In the genomic region with DNA sequence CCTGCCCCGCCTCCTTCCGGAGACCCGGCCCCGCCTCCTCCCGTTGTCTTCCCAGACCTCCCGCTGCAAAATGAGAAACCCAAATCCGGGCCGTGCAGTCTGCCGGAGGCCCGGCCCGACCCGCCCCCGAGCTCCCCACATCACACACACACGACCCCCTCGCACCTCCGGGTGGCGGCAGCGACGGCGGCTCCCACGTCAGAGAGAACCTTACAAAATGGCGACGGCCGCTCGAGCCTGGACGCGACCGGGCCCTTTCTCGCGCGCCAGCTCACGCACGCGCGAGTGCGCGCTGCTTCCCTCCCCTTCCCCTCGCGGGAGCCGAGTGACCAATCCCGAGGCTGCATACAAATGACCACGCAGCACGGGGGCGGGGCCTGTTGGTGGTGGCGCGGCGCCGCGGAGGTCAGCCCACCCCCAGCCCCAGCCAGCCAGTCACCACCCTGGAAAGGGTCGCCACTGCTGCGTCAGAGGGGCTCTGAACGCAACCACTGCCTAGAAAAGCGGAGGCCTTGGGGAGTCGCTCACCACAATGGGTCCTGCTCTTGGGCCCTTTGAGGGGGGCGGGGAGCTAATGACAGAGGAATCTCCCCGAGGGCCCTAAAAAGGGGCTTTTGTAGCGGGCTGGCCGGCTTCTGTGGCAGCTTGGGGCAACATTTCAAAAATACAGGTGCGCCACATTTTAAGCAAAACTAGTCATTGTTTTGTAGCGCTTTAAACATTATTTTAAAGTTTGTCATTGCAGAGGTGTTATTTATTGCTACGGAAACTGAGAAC, we compare ENCODE assay signal across 8 cellular contexts. TPM values are rescaled to one million over a fixed set of nuclear protein-coding genes. Genes with fewer than 3 reads are reported as not detected.
DNase-seq lines count a peak whose midpoint lies in the region; ATAC-seq and TF ChIP-seq lines count a peak whose summit lies in the region.

A gene with protein sequence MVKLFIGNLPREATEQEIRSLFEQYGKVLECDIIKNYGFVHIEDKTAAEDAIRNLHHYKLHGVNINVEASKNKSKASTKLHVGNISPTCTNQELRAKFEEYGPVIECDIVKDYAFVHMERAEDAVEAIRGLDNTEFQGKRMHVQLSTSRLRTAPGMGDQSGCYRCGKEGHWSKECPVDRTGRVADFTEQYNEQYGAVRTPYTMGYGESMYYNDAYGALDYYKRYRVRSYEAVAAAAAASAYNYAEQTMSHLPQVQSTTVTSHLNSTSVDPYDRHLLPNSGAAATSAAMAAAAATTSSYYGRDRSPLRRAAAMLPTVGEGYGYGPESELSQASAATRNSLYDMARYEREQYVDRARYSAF (minus strand): TSS at position 289 of the 777 bp plus-strand sequence. CDS start 808 bp downstream, outside the sequence.

- peak; percentile 87 for TF ChIP-seq POLR2A in Raji (IDR thresholded peaks at IDR 0.05; ENCODE audit: insufficient read depth, low read depth, low read length)

- peak within 1 kb of the TSS; percentile 94 for H3K18ac ChIP-seq in H9 (ENCODE audit: insufficient read length, low read depth, low read length)

- H3K4me1 Mint-ChIP-seq in H9, result peaks cover 25 to 31% of the 10 kb centered on the region in 2 experiments
- H3K4me1 Mint-ChIP-seq in activated T-helper 2 cell treated with anti-CD3 and anti-CD28 coated beads, Interferon-gamma antibody, Interleukin-2, Interleukin-4, amounts not matched to agents 10 μg/mL and 5 μg/mL and 100 μg/mL, durations not matched to agents 14 hours and 24 hours and 36 hours (ENCODE audit: low read depth), result peaks cover 30% of the 10 kb centered on the region
- peaks cover 28 to 42% of the 10 kb centered on the region in 2 donors for H3K4me1 Mint-ChIP-seq in natural killer cell

- peaks cover 3% of the 10 kb centered on the region for H3K79me1 ChIP-seq in H9 (ENCODE audit: insufficient read depth, low read depth, low read length, poor library complexity, severe bottlenecking)

- H2BK20ac ChIP-seq in H9 (ENCODE audit: low read depth, low read length, poor library complexity, severe bottlenecking), result no peak within 1 kb of the TSS

- H4K20me1 ChIP-seq in H9 (ENCODE audit: control insufficient read depth, insufficient read depth, insufficient read length), result no peaks in the 10 kb centered on the region

- intact Hi-C loops in activated T-helper 2 cell treated with anti-CD3 and anti-CD28 coated beads, Interferon-gamma antibody, Interleukin-2, Interleukin-4, amounts not matched to agents 10 μg/mL and 5 μg/mL and 100 μg/mL, durations not matched to agents 14 hours and 24 hours and 36 hours (cut with micrococcal nuclease), result loop anchor here (1.0 to 5.0 kb wide), 5 partner anchors 39 to 269 kb away; a partner anchor contains a TSS
- intact Hi-C loops in natural killer cell (cut with micrococcal nuclease), result loop anchor here (1.0 kb wide), 6 partner anchors 39 to 269 kb away; a partner anchor contains a TSS

- no CpG with 5 or more reads among the region's 61 CpGs for WGBS in H9 (ENCODE audit: extremely low coverage, insufficient read length, low lambda C conversion rate)

- no peak within 1 kb of the TSS for H4K5ac ChIP-seq in H9 (ENCODE audit: insufficient read length, low read depth, low read length)

- H3K36me3 Mint-ChIP-seq in H9 (ENCODE audit: insufficient read depth in 1 of 3, low read depth in 3 of 3) (peaks cover 0 to 24% (median 20%) of the 10 kb centered on the region in 3 experiments; a peak in 5 of 7 replicates), natural killer cell (no peaks in the 10 kb centered on the region)
- peaks cover 15% of the 10 kb centered on the region for H3K36me3 Mint-ChIP-seq in activated T-helper 2 cell treated with anti-CD3 and anti-CD28 coated beads, Interferon-gamma antibody, Interleukin-2, Interleukin-4, amounts not matched to agents 10 μg/mL and 5 μg/mL and 100 μg/mL, durations not matched to agents 14 hours and 24 hours and 36 hours (ENCODE audit: low read depth)

- peak within 1 kb of the TSS; percentile 99 to 100 (median 99) for H3K27ac Mint-ChIP-seq in H9
- H3K27ac Mint-ChIP-seq in activated T-helper 2 cell treated with anti-CD3 and anti-CD28 coated beads, Interferon-gamma antibody, Interleukin-2, Interleukin-4, amounts not matched to agents 10 μg/mL and 5 μg/mL and 100 μg/mL, durations not matched to agents 14 hours and 24 hours and 36 hours, result peak within 1 kb of the TSS; percentile 97
- peak within 1 kb of the TSS; percentile 98 to 100 for H3K27ac Mint-ChIP-seq in natural killer cell

- H3K23me2 ChIP-seq in H9 (ENCODE audit: insufficient read length, low read depth, low read length, poor library complexity, severe bottlenecking), result peaks cover 14% of the 10 kb centered on the region

- H2BK5ac ChIP-seq in H9 (ENCODE audit: insufficient read length, low read length), result no peak within 1 kb of the TSS

- TF ChIP-seq CTCF in H9 (conservative IDR thresholded peaks at IDR 0.05) (no peak), natural killer cell (IDR thresholded peaks at IDR 0.05) (no peak)

- H3K4ac ChIP-seq in H9 (ENCODE audit: low read depth, low read length), result no peak within 1 kb of the TSS; the same call in 1 of the 2 replicates

- H3K56ac ChIP-seq in H9 (ENCODE audit: insufficient read length, low read depth, low read length), result peak within 1 kb of the TSS; percentile 26

- H3K4me3 Mint-ChIP-seq in H9 (peak within 1 kb of the TSS; percentile 81 to 90), natural killer cell (peak within 1 kb of the TSS; percentile 98)
- peak within 1 kb of the TSS; percentile 92 for H3K4me3 Mint-ChIP-seq in activated T-helper 2 cell treated with anti-CD3 and anti-CD28 coated beads, Interferon-gamma antibody, Interleukin-2, Interleukin-4, amounts not matched to agents 10 μg/mL and 5 μg/mL and 100 μg/mL, durations not matched to agents 14 hours and 24 hours and 36 hours (ENCODE audit: low read depth)

- peak within 1 kb of the TSS; percentile 63 for H3K23ac ChIP-seq in H9 (ENCODE audit: insufficient read length, low read depth, low read length)

- H3K4me2 ChIP-seq in H9 (ENCODE audit: insufficient read depth, insufficient read length, low read length), result peak within 1 kb of the TSS; percentile 97

- H4K8ac ChIP-seq in H9 (replicated peaks; ENCODE audit: insufficient read length, low read depth, low read length), result no peak within 1 kb of the TSS

- no peaks in the 10 kb centered on the region for H3K9me3 Mint-ChIP-seq in H9
- no peaks in the 10 kb centered on the region for H3K9me3 Mint-ChIP-seq in activated T-helper 2 cell treated with anti-CD3 and anti-CD28 coated beads, Interferon-gamma antibody, Interleukin-2, Interleukin-4, amounts not matched to agents 10 μg/mL and 5 μg/mL and 100 μg/mL, durations not matched to agents 14 hours and 24 hours and 36 hours
- H3K9me3 Mint-ChIP-seq in natural killer cell, result no peaks in the 10 kb centered on the region

- no peak within 1 kb of the TSS for H2BK15ac ChIP-seq in H9 (ENCODE audit: low read depth, low read length)

- H3K27ac ChIP-seq in H9 (ENCODE audit: insufficient read length, low read depth, low read length), result peak within 1 kb of the TSS; percentile 61

- H2BK120ac ChIP-seq in H9 (ENCODE audit: low read depth, low read length, poor library complexity, severe bottlenecking), result no peak within 1 kb of the TSS

- no peak within 1 kb of the TSS for H2AK5ac ChIP-seq in H9 (ENCODE audit: insufficient read length, low read length)

- H3K14ac ChIP-seq in H9 (ENCODE audit: insufficient read depth, low read length), result peak within 1 kb of the TSS; percentile 92; the same call in 1 of the 2 replicates

- no peak within 1 kb of the TSS for H2BK12ac ChIP-seq in H9 (ENCODE audit: insufficient read length, low read depth, low read length)

- H3K9me3 ChIP-seq in H9 (ENCODE audit: control insufficient read depth, low read depth, low read length), result no peaks in the 10 kb centered on the region

- H3T11ph ChIP-seq in H9 (ENCODE audit: low read length), result no peak within 1 kb of the TSS

- no peaks in the 10 kb centered on the region; the same call in 1 of the 2 replicates for H3K27me3 Mint-ChIP-seq in H9 (ENCODE audit: low read depth)
- H3K27me3 Mint-ChIP-seq in activated T-helper 2 cell treated with anti-CD3 and anti-CD28 coated beads, Interferon-gamma antibody, Interleukin-2, Interleukin-4, amounts not matched to agents 10 μg/mL and 5 μg/mL and 100 μg/mL, durations not matched to agents 14 hours and 24 hours and 36 hours (ENCODE audit: low read depth), result no peaks in the 10 kb centered on the region
- no peaks in the 10 kb centered on the region for H3K27me3 Mint-ChIP-seq in natural killer cell (ENCODE audit: low read depth in 2 of 2)

- peak; percentile 96 for DNase-seq in ELR (ENCODE audit: low read depth)
- DNase-seq in H9, result peak; percentile 98
- DNase-seq in M059J (ENCODE audit: low read depth), result peak; percentile 94
- peak; percentile 92 for DNase-seq in activated T-helper 2 cell treated with anti-CD3 and anti-CD28 coated beads, Interferon-gamma antibody, Interleukin-2, Interleukin-4, amounts not matched to agents 10 μg/mL and 5 μg/mL and 100 μg/mL, durations not matched to agents 14 hours and 24 hours and 36 hours (ENCODE audit: low spot score)
- peak; percentile 91 for DNase-seq in fibroblast of peridontal ligament (ENCODE audit: extremely low read depth)
- peak; percentile 96 for DNase-seq in natural killer cell
- DNase-seq in stimulated activated naive CD4-positive, alpha-beta T cell (lab: John Stamatoyannopoulos, UW), result peak; percentile 91 to 99 (median 94)

- no peak within 1 kb of the TSS for H2AFZ ChIP-seq in H9 (ENCODE audit: low read length)

- no peak within 1 kb of the TSS for H4K91ac ChIP-seq in H9 (ENCODE audit: insufficient read length, low read depth, low read length)

- ATAC-seq in natural killer cell, result peak; percentile 87 to 97 (median 88)

- no peaks in the 10 kb centered on the region for H3K27me3 ChIP-seq in H9 (ENCODE audit: insufficient read depth, low read length)

- no peaks in the 10 kb centered on the region; the same call in 1 of the 2 replicates for H3K79me2 ChIP-seq in H9 (ENCODE audit: insufficient read depth, low read length)

- peak within 1 kb of the TSS; percentile 86 for H3K9ac ChIP-seq in H9 (ENCODE audit: extremely low read depth, insufficient read length, low read length)

- H3K4me1 ChIP-seq in H9 (ENCODE audit: insufficient read depth, low read length), result no peaks in the 10 kb centered on the region; the same call in 1 of the 2 replicates

RNA-seq across cellular contexts. Expression of the gene that starts here (rescaled TPM):
- total RNA-seq in H9 (2021) (34.0 and 36.9 TPM in 2 replicates), natural killer cell (10 to 100 TPM; 11.1 to 23.0 (median 12.4) TPM)
- 25.7 and 27.3 TPM in 2 replicates for total RNA-seq in M059J (2014; rRNA removed; shearing (Covaris generic))
- total RNA-seq in activated T-helper 2 cell treated with anti-CD3 and anti-CD28 coated beads, Interferon-gamma antibody, Interleukin-2, Interleukin-4, amounts not matched to agents 10 μg/mL and 5 μg/mL and 100 μg/mL, durations not matched to agents 14 hours and 24 hours and 36 hours, result 16.5 and 18.4 TPM in 2 replicates

Comparison
In these comparisons a context has a peak if more than half of its experiments do, and no peak if none do; other contexts are left out.
1. Peak in every context shown above with its lines: DNase-seq, ATAC-seq and H3K27ac ChIP-seq.